In genomic region chr3:25817107-25817506, GRCh38 we compare ENCODE assay signal across 16 cellular contexts. TPM values are rescaled to one million over a fixed set of nuclear protein-coding genes. Genes with fewer than 3 reads are reported as not detected.
DNase-seq lines count a peak whose midpoint lies in the region; ATAC-seq and TF ChIP-seq lines count a peak whose summit lies in the region.
"Had no signal": no experiment of that assay in that cellular context is flagged by ENCODE, and none has a peak within 500 bp of the region (broad histone marks: within the 10 kb centered on the region; RNA-seq: fewer than 3 reads in every experiment).

No MANE protein-coding gene starts in this region.

- in situ Hi-C loops in GM13977 (cut with MboI; ENCODE audit: low pct_unique_long_range_greater_than_20kb, low sequenced_read_pairs, unreplicated experiment) = no loop called here

- DNase-seq in GM13977 (ENCODE audit: low spot score) = peak; percentile 10
- no peak for DNase-seq in stimulated activated naive B cell treated with anti-CD40 and anti-IgM and Interleukin-4, amounts not matched to agents 10 μg/mL and 1 μg/mL and 100 μg/mL, for 72 hours
- DNase-seq in NCI-H2029 (lab: John Stamatoyannopoulos, UW) = no peak
- no peak for DNase-seq in OCI-M2 (lab: John Stamatoyannopoulos, UW; ENCODE audit: unreplicated experiment)
- no peak for DNase-seq in activated T-helper 2 cell treated with anti-CD3 and anti-CD28 coated beads, Interferon-gamma antibody, Interleukin-2, Interleukin-4, amounts not matched to agents 10 μg/mL and 5 μg/mL and 100 μg/mL, durations not matched to agents 14 hours and 24 hours and 36 hours (ENCODE audit: low spot score)
- DNase-seq: activated CD4-positive, alpha-beta memory T cell treated with anti-CD3 and anti-CD28 coated beads for 36 hours; activated gamma-delta T cell treated with Interleukin-2 at 50 U/mL for 16 hours; colonic mucosa; H9; nephron progenitor cell; stimulated activated CD4-positive, alpha-beta T cell treated with anti-CD3 and anti-CD28 coated beads, Interleukin-12 subunit alpha, Interleukin-12 subunit beta, amount 100 ng/mL, for 4 hours; uterus had no signal

- H3K4me3 Mint-ChIP-seq in stimulated activated naive B cell treated with anti-CD40 and anti-IgM and Interleukin-4, amounts not matched to agents 10 μg/mL and 1 μg/mL and 100 μg/mL, for 72 hours = no peak overlapping the region
- H3K4me3 Mint-ChIP-seq in activated T-helper 2 cell treated with anti-CD3 and anti-CD28 coated beads, Interferon-gamma antibody, Interleukin-2, Interleukin-4, amounts not matched to agents 10 μg/mL and 5 μg/mL and 100 μg/mL, durations not matched to agents 14 hours and 24 hours and 36 hours (ENCODE audit: low read depth) = no peak overlapping the region
- H3K4me3 Mint-ChIP-seq: activated CD4-positive, alpha-beta memory T cell treated with anti-CD3 and anti-CD28 coated beads for 36 hours; H9; nephron progenitor cell had no signal

- peak; percentile 45 for ATAC-seq in GM19328 (IDR thresholded peaks at IDR 0.05; ENCODE audit: unreplicated experiment)
- peak; percentile 52 for ATAC-seq in HG02678 (IDR thresholded peaks at IDR 0.05; ENCODE audit: unreplicated experiment)
- peak; percentile 68 for ATAC-seq in HG03565 (IDR thresholded peaks at IDR 0.05; ENCODE audit: unreplicated experiment)
- no peak for ATAC-seq in stimulated activated naive B cell treated with anti-CD40 and anti-IgM and Interleukin-4, amounts not matched to agents 10 μg/mL and 1 μg/mL and 100 μg/mL, for 72 hours (replicated peaks)
- ATAC-seq: HepG2 had no signal

- intact Hi-C loops in activated T-helper 2 cell treated with anti-CD3 and anti-CD28 coated beads, Interferon-gamma antibody, Interleukin-2, Interleukin-4, amounts not matched to agents 10 μg/mL and 5 μg/mL and 100 μg/mL, durations not matched to agents 14 hours and 24 hours and 36 hours (cut with micrococcal nuclease) = loop anchor here (1.0 to 5.0 kb wide), 2 partner anchors 27 to 35 kb away; partner anchors contain the start of genes NGLY1 and OXSM

- no peak overlapping the region for H3K27ac Mint-ChIP-seq in stimulated activated naive B cell treated with anti-CD40 and anti-IgM and Interleukin-4, amounts not matched to agents 10 μg/mL and 1 μg/mL and 100 μg/mL, for 72 hours
- H3K27ac Mint-ChIP-seq in activated T-helper 2 cell treated with anti-CD3 and anti-CD28 coated beads, Interferon-gamma antibody, Interleukin-2, Interleukin-4, amounts not matched to agents 10 μg/mL and 5 μg/mL and 100 μg/mL, durations not matched to agents 14 hours and 24 hours and 36 hours = no peak overlapping the region
- H3K27ac Mint-ChIP-seq: activated CD4-positive, alpha-beta memory T cell treated with anti-CD3 and anti-CD28 coated beads for 36 hours; H9; nephron progenitor cell had no signal

- H3K9me3 Mint-ChIP-seq in stimulated activated naive B cell treated with anti-CD40 and anti-IgM and Interleukin-4, amounts not matched to agents 10 μg/mL and 1 μg/mL and 100 μg/mL, for 72 hours = no peaks in the 10 kb centered on the region
- H3K9me3 Mint-ChIP-seq in activated T-helper 2 cell treated with anti-CD3 and anti-CD28 coated beads, Interferon-gamma antibody, Interleukin-2, Interleukin-4, amounts not matched to agents 10 μg/mL and 5 μg/mL and 100 μg/mL, durations not matched to agents 14 hours and 24 hours and 36 hours = no peaks in the 10 kb centered on the region
- H3K9me3 Mint-ChIP-seq: activated CD4-positive, alpha-beta memory T cell treated with anti-CD3 and anti-CD28 coated beads for 36 hours had no signal

- no peaks in the 10 kb centered on the region for H3K36me3 Mint-ChIP-seq in stimulated activated naive B cell treated with anti-CD40 and anti-IgM and Interleukin-4, amounts not matched to agents 10 μg/mL and 1 μg/mL and 100 μg/mL, for 72 hours
- H3K36me3 Mint-ChIP-seq in activated T-helper 2 cell treated with anti-CD3 and anti-CD28 coated beads, Interferon-gamma antibody, Interleukin-2, Interleukin-4, amounts not matched to agents 10 μg/mL and 5 μg/mL and 100 μg/mL, durations not matched to agents 14 hours and 24 hours and 36 hours (ENCODE audit: low read depth) = no peaks in the 10 kb centered on the region
- H3K36me3 Mint-ChIP-seq: activated CD4-positive, alpha-beta memory T cell treated with anti-CD3 and anti-CD28 coated beads for 36 hours had no signal

- TF ChIP-seq CTCF in GM13977 (IDR thresholded peaks at IDR 0.05; ENCODE audit: extremely low read depth, insufficient read depth, missing control alignments) = no peak

- no peaks in the 10 kb centered on the region for H3K4me1 Mint-ChIP-seq in stimulated activated naive B cell treated with anti-CD40 and anti-IgM and Interleukin-4, amounts not matched to agents 10 μg/mL and 1 μg/mL and 100 μg/mL, for 72 hours
- peaks cover 16% of the 10 kb centered on the region for H3K4me1 Mint-ChIP-seq in activated T-helper 2 cell treated with anti-CD3 and anti-CD28 coated beads, Interferon-gamma antibody, Interleukin-2, Interleukin-4, amounts not matched to agents 10 μg/mL and 5 μg/mL and 100 μg/mL, durations not matched to agents 14 hours and 24 hours and 36 hours (ENCODE audit: low read depth)
- H3K4me1 Mint-ChIP-seq: nephron progenitor cell had no signal

- no peaks in the 10 kb centered on the region for H3K27me3 Mint-ChIP-seq in stimulated activated naive B cell treated with anti-CD40 and anti-IgM and Interleukin-4, amounts not matched to agents 10 μg/mL and 1 μg/mL and 100 μg/mL, for 72 hours
- H3K27me3 Mint-ChIP-seq in activated T-helper 2 cell treated with anti-CD3 and anti-CD28 coated beads, Interferon-gamma antibody, Interleukin-2, Interleukin-4, amounts not matched to agents 10 μg/mL and 5 μg/mL and 100 μg/mL, durations not matched to agents 14 hours and 24 hours and 36 hours (ENCODE audit: low read depth) = peaks cover 20% of the 10 kb centered on the region

RNA-seq across cellular contexts. Expression of gene OXSM, which starts 27.2 kb away (rescaled TPM):
- 15.7 and 15.8 TPM in 2 replicates for total RNA-seq in activated T-helper 2 cell treated with anti-CD3 and anti-CD28 coated beads, Interferon-gamma antibody, Interleukin-2, Interleukin-4, amounts not matched to agents 10 μg/mL and 5 μg/mL and 100 μg/mL, durations not matched to agents 14 hours and 24 hours and 36 hours

RNA-seq across cellular contexts. Expression of gene NGLY1, which starts 33.9 kb away (rescaled TPM):
- 71.6 and 78.8 TPM in 2 replicates for total RNA-seq in activated T-helper 2 cell treated with anti-CD3 and anti-CD28 coated beads, Interferon-gamma antibody, Interleukin-2, Interleukin-4, amounts not matched to agents 10 μg/mL and 5 μg/mL and 100 μg/mL, durations not matched to agents 14 hours and 24 hours and 36 hours

Comparison
In these comparisons a context has a peak if more than half of its experiments do, and no peak if none do; other contexts are left out.
1. ATAC-seq: peak in GM19328 (single experiment), HG02678 (single experiment) and HG03565 (single experiment); none in stimulated activated naive B cell treated with anti-CD40 and anti-IgM and Interleukin-4, amounts not matched to agents 10 μg/mL and 1 μg/mL and 100 μg/mL, for 72 hours (0 of 2).